In the genomic region with DNA sequence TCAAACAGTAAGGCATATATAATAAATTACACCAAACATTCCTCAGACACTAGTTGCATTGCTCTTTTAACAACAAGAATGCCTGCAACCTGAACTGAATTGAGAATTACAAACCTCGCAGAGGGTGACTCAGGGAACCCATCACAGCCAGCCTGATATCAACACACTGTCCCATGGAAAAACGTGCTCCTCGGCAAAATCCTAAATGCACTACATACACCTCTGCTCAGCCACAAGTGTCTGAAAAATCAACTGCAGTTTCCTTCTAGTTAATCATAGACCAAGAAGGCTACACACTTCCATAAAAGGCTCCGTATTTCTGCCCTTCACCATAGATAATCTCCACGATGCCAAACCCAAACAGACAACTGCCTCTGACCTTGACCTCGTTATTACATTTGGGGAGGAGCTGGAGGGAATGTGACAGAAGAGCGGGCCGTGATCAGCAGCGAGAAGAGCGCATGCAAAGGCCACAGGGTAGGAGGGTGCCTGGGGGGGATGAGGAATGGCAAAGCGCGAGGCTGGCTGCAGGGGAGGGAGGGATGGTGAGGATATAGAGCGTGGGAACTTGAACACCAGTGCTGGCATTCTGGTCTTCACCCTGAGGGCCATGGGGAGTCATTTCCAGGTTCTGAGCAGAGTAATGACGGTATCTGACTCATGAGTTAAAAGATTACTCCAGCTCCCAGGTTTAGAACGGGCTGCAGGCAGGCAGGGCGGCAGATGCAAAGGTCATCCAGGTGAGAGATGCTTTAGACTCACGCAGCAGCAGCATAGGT, we compare ENCODE assay signal across 1 cellular context.
TF ChIP-seq lines count a peak whose summit lies in the region.

No MANE protein-coding gene starts in this region.

TF ChIP-seq in WTC11, 78 proteins besides CTCF, POLR2A, EP300 and RAD21 (continued from another document):
- TF ChIP-seq, protein P1, sequence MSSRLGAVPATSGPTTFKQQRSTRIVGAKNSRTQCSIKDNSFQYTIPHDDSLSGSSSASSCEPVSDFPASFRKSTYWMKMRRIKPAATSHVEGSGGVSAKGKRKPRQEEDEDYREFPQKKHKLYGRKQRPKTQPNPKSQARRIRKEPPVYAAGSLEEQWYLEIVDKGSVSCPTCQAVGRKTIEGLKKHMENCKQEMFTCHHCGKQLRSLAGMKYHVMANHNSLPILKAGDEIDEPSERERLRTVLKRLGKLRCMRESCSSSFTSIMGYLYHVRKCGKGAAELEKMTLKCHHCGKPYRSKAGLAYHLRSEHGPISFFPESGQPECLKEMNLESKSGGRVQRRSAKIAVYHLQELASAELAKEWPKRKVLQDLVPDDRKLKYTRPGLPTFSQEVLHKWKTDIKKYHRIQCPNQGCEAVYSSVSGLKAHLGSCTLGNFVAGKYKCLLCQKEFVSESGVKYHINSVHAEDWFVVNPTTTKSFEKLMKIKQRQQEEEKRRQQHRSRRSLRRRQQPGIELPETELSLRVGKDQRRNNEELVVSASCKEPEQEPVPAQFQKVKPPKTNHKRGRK (CRISPR knock-in tag; IDR thresholded peaks at IDR 0.05; ENCODE audit: borderline replicate concordance) = no peak
- TF ChIP-seq, protein P2, sequence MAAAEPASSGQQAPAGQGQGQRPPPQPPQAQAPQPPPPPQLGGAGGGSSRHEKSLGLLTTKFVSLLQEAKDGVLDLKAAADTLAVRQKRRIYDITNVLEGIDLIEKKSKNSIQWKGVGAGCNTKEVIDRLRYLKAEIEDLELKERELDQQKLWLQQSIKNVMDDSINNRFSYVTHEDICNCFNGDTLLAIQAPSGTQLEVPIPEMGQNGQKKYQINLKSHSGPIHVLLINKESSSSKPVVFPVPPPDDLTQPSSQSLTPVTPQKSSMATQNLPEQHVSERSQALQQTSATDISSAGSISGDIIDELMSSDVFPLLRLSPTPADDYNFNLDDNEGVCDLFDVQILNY (CRISPR knock-in tag; IDR thresholded peaks at IDR 0.05) = no peak
- no peak for TF ChIP-seq GABPB1 (CRISPR knock-in tag; IDR thresholded peaks at IDR 0.05)
- TF ChIP-seq ATF2 (CRISPR knock-in tag; IDR thresholded peaks at IDR 0.05; ENCODE audit: borderline replicate concordance, low read depth) = no peak
- no peak for TF ChIP-seq SMAD4 (CRISPR knock-in tag; IDR thresholded peaks at IDR 0.05)
- no peak for TF ChIP-seq SOX15 (CRISPR knock-in tag; IDR thresholded peaks at IDR 0.05)
- TF ChIP-seq, protein P3, sequence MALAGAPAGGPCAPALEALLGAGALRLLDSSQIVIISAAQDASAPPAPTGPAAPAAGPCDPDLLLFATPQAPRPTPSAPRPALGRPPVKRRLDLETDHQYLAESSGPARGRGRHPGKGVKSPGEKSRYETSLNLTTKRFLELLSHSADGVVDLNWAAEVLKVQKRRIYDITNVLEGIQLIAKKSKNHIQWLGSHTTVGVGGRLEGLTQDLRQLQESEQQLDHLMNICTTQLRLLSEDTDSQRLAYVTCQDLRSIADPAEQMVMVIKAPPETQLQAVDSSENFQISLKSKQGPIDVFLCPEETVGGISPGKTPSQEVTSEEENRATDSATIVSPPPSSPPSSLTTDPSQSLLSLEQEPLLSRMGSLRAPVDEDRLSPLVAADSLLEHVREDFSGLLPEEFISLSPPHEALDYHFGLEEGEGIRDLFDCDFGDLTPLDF (CRISPR knock-in tag; IDR thresholded peaks at IDR 0.05) = no peak
- no peak for TF ChIP-seq TEAD1 (CRISPR knock-in tag; IDR thresholded peaks at IDR 0.05)
- no peak for TF ChIP-seq ZNF396 (CRISPR knock-in tag; IDR thresholded peaks at IDR 0.05; ENCODE audit: borderline replicate concordance)
- TF ChIP-seq STAT6 (CRISPR knock-in tag; conservative IDR thresholded peaks at IDR 0.05; ENCODE audit: low read depth) = no peak
- TF ChIP-seq TEAD4 (CRISPR knock-in tag; IDR thresholded peaks at IDR 0.05) = no peak
- no peak for TF ChIP-seq ELF4 (CRISPR knock-in tag; IDR thresholded peaks at IDR 0.05; ENCODE audit: low read depth)
- TF ChIP-seq FOXP4 (CRISPR knock-in tag; IDR thresholded peaks at IDR 0.05) = no peak
